21 cellular contexts compared by ENCODE assay signal in genomic region chr4:13986533-13986932, GRCh38.
"Had no signal": no experiment of that assay in that cellular context is flagged by ENCODE, and none has a peak within 500 bp of the region (broad histone marks: within the 10 kb centered on the region; RNA-seq: fewer than 3 reads in every experiment).

No MANE protein-coding gene starts in this region.

- H3K4me1 ChIP-seq: colonic mucosa, gastroesophageal sphincter, psoas muscle had no signal

- H3K27ac ChIP-seq: colonic mucosa, gastroesophageal sphincter, hepatocyte, pancreas, psoas muscle, transverse colon had no signal

- H3K4me2 ChIP-seq: hepatocyte, smooth muscle cell had no signal

- FAIRE-seq: endometrium, kidney, pancreas had no signal

- H3K9me3 ChIP-seq: colonic mucosa, gastroesophageal sphincter, pancreas, psoas muscle, transverse colon had no signal

- H2AFZ ChIP-seq: hepatocyte had no signal

- H3K36me3 ChIP-seq: colonic mucosa, gastroesophageal sphincter, pancreas, transverse colon had no signal

- ATAC-seq: activated CD8-positive, alpha-beta memory T cell treated with anti-CD3 and anti-CD28 coated beads, Interleukin-2, amount 10 ng/mL, durations not matched to agents 7 days and 5 days; activated CD8-positive, alpha-beta T cell treated with anti-CD3 and anti-CD28 coated beads, Interleukin-2, amount 10 ng/mL, durations not matched to agents 7 days and 5 days; activated naive CD8-positive, alpha-beta T cell treated with anti-CD3 and anti-CD28 coated beads, Interleukin-2, amount 50 U/mL, for 24 hours; gastroesophageal sphincter; left colon; naive thymus-derived CD4-positive, alpha-beta T cell; psoas muscle had no signal

- H3K4me3 ChIP-seq: colonic mucosa, gastroesophageal sphincter, hepatocyte, pancreas, psoas muscle, smooth muscle cell, transverse colon had no signal

- H3K27me3 ChIP-seq: colonic mucosa, gastroesophageal sphincter, hepatocyte, pancreas, transverse colon had no signal

- H3K79me2 ChIP-seq: hepatocyte had no signal

- DNase-seq: activated B cell treated with CpG ODN at 0.5 μM for 24 hours; activated CD8-positive, alpha-beta memory T cell treated with anti-CD3 and anti-CD28 coated beads, Interleukin-2, amount 10 ng/mL, durations not matched to agents 7 days and 5 days; activated CD8-positive, alpha-beta T cell treated with anti-CD3 and anti-CD28 coated beads, Interleukin-2, amount 10 ng/mL, durations not matched to agents 7 days and 5 days; activated naive CD8-positive, alpha-beta T cell treated with anti-CD3 and anti-CD28 coated beads, Interleukin-2, amount 50 U/mL, for 24 hours; activated T-cell treated with anti-CD3 and anti-CD28 coated beads, Interleukin-2, amount 50 U/mL, for 48 hours; colonic mucosa; effector CD8-positive, alpha-beta T cell; kidney; left colon; mammary epithelial cell; naive thymus-derived CD4-positive, alpha-beta T cell; pancreas; psoas muscle; stimulated activated CD4-positive, alpha-beta T cell treated with anti-CD3 and anti-CD28 coated beads, Interleukin-1b, Interleukin-23, amount 100 ng/mL, for 48 hours; stimulated activated naive CD4-positive, alpha-beta T cell; T-helper 1 cell; transverse colon had no signal
